Comparison of ENCODE assay signal across 18 cellular contexts in the genomic region with DNA sequence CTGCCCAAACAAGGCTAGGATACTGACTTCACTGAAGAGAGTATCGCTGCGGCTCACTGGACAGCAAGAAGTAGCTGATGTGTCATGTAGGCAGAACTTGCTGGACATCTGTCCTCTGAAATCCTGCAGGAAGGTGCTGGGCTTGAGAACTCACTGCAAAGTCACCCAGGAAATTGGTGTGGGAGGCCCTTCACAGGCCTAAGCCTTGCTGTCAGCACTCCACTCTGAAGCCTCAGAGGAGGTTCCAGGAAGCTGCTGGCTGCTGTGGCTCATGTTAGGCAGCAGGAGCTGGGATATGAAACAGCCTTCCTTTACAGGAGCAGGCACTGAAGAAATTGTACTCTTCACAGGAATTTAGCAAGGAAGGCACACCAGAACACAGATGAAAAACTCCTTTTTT.
DNase-seq lines count a peak whose midpoint lies in the region; FAIRE-seq and TF ChIP-seq lines count a peak whose summit lies in the region.
"Had no signal": no experiment of that assay in that cellular context is flagged by ENCODE, and none has a peak within 500 bp of the region (broad histone marks: within the 10 kb centered on the region; RNA-seq: fewer than 3 reads in every experiment).

No MANE protein-coding gene starts in this region.

- whole genome bisulfite sequencing in mesenchymal stem cell = 95% methylated on average over 2 of the region's 2 CpGs

- no peaks in the 10 kb centered on the region for H3K27me3 Mint-ChIP-seq in Calu3 (ENCODE audit: unreplicated experiment)
- H3K27me3 Mint-ChIP-seq in Caco-2 (ENCODE audit: insufficient read depth, unreplicated experiment) = no peaks in the 10 kb centered on the region
- H3K27me3 Mint-ChIP-seq: activated CD8-positive, alpha-beta memory T cell treated with anti-CD3 and anti-CD28 coated beads, Interleukin-2, amount 10 ng/mL, durations not matched to agents 7 days and 5 days; CD4-positive, alpha-beta T cell had no signal

- peaks cover 26% of the 10 kb centered on the region for H3K4me1 Mint-ChIP-seq in Calu3 (ENCODE audit: low read depth, unreplicated experiment)
- no peaks in the 10 kb centered on the region for H3K4me1 Mint-ChIP-seq in Caco-2 (ENCODE audit: low read depth, unreplicated experiment)
- H3K4me1 Mint-ChIP-seq: activated CD8-positive, alpha-beta memory T cell treated with anti-CD3 and anti-CD28 coated beads, Interleukin-2, amount 10 ng/mL, durations not matched to agents 7 days and 5 days; activated T-helper 17 cell treated with anti-CD3 and anti-CD28 coated beads, Interleukin-2, amount 50 U/mL, for 72 hours; nephron had no signal

- H3K4me3 ChIP-seq in bronchial epithelial cell (ENCODE audit: low read depth, low read length) (no peak overlapping the region), mesenchymal stem cell (ENCODE audit: insufficient read depth in 1 of 2, low read depth in 1 of 2, low read length in 2 of 2) (no peak overlapping the region), Caco-2 (ENCODE audit: low read depth, low read length) (no peak overlapping the region)
- H3K4me3 ChIP-seq: tibial artery had no signal

- POLR2A ChIA-PET in Caco-2 (lab: Charles Lee) = no interaction called here

- H3K36me3 ChIP-seq in bronchial epithelial cell (ENCODE audit: control insufficient read depth, insufficient read depth, low read length) (no peaks in the 10 kb centered on the region), mesenchymal stem cell (ENCODE audit: control insufficient read depth in 1 of 2, insufficient read depth in 2 of 2, low read depth in 1 of 2, low read length in 2 of 2) (no peaks in the 10 kb centered on the region), Caco-2 (ENCODE audit: control insufficient read depth, insufficient read depth, low read length) (no peaks in the 10 kb centered on the region)
- H3K36me3 ChIP-seq: tibial artery had no signal

- intact Hi-C loops in Calu3 (cut with micrococcal nuclease; ENCODE audit: unreplicated experiment) (no loop called here), Caco-2 (cut with micrococcal nuclease; ENCODE audit: unreplicated experiment) (no loop called here)

- H3K9me3 ChIP-seq in mesenchymal stem cell (ENCODE audit: control insufficient read depth, low read length) (no peaks in the 10 kb centered on the region), Caco-2 (no peaks in the 10 kb centered on the region)
- H3K9me3 ChIP-seq: tibial artery had no signal

- H3K27me3 ChIP-seq in bronchial epithelial cell (ENCODE audit: control insufficient read depth, insufficient read depth, low read length) = no peaks in the 10 kb centered on the region
- no peaks in the 10 kb centered on the region for H3K27me3 ChIP-seq in mesenchymal stem cell (ENCODE audit: control insufficient read depth in 1 of 2, insufficient read depth in 1 of 2, low read length in 2 of 2)
- H3K27me3 ChIP-seq in Caco-2 (replicated peaks; ENCODE audit: control insufficient read depth, insufficient read depth, low read length) = no peaks in the 10 kb centered on the region
- H3K27me3 ChIP-seq: tibial artery had no signal

- no peak for FAIRE-seq in bronchial epithelial cell (lab: Jason Lieb, UNC)

- H4K91ac ChIP-seq in mesenchymal stem cell (ENCODE audit: low read length) = no peak overlapping the region

- TF ChIP-seq CTCF in Calu3 (IDR thresholded peaks at IDR 0.05; ENCODE audit: unreplicated experiment) = no peak
- no peak for TF ChIP-seq CTCF in bronchial epithelial cell (IDR thresholded peaks at IDR 0.05; ENCODE audit: insufficient read depth, low read length, severe bottlenecking)
- no peak for TF ChIP-seq CTCF in Caco-2 (IDR thresholded peaks at IDR 0.05; ENCODE audit: insufficient read depth in 1 of 2, low read depth in 1 of 2, low read length in 1 of 2, severe bottlenecking in 1 of 2, unreplicated experiment in 1 of 2)

- H3K27ac Mint-ChIP-seq in Calu3 (ENCODE audit: unreplicated experiment) (peak overlapping the region; percentile 97), Caco-2 (ENCODE audit: unreplicated experiment) (no peak overlapping the region)
- H3K27ac Mint-ChIP-seq: activated CD8-positive, alpha-beta memory T cell treated with anti-CD3 and anti-CD28 coated beads, Interleukin-2, amount 10 ng/mL, durations not matched to agents 7 days and 5 days; activated T-helper 17 cell treated with anti-CD3 and anti-CD28 coated beads, Interleukin-2, amount 50 U/mL, for 72 hours; CD4-positive, alpha-beta T cell; nephron had no signal

- no peak overlapping the region for H2BK15ac ChIP-seq in mesenchymal stem cell (ENCODE audit: low read depth, poor library complexity, severe bottlenecking)

- H2BK12ac ChIP-seq in mesenchymal stem cell (ENCODE audit: low read length in 2 of 2) = peak overlapping the region in 1 of 2 experiments; percentile 11

- H3K23ac ChIP-seq in mesenchymal stem cell (ENCODE audit: low read length in 2 of 2) = no peak overlapping the region

- peak overlapping the region; percentile 23 to 76 for H3K18ac ChIP-seq in mesenchymal stem cell (ENCODE audit: low read depth in 1 of 2, low read length in 2 of 2)

- H2BK5ac ChIP-seq in mesenchymal stem cell (ENCODE audit: low read depth, low read length, poor library complexity, severe bottlenecking) = no peak overlapping the region

- peak overlapping the region in 1 of 2 experiments; percentile 65 for H3K14ac ChIP-seq in mesenchymal stem cell (ENCODE audit: low read length in 2 of 2)

- BruUV-seq in Calu3 (replicated peaks; lab: Mats Ljungman, UMichigan) (no TSS peak), Caco-2 (replicated peaks; lab: Mats Ljungman, UMichigan) (no TSS peak)

- H3K9me3 Mint-ChIP-seq in Calu3 (ENCODE audit: low read depth, unreplicated experiment) = peaks cover 2% of the 10 kb centered on the region
- no peaks in the 10 kb centered on the region for H3K9me3 Mint-ChIP-seq in Caco-2 (ENCODE audit: unreplicated experiment)

- H3K4ac ChIP-seq in mesenchymal stem cell (ENCODE audit: low read depth in 1 of 2, low read length in 2 of 2) = no peak overlapping the region

- peak overlapping the region; percentile 35 for H4K8ac ChIP-seq in mesenchymal stem cell (ENCODE audit: low read length)

- H3K4me1 ChIP-seq in mesenchymal stem cell (ENCODE audit: control insufficient read depth, insufficient read depth, low read depth, low read length) = peaks cover 3% of the 10 kb centered on the region
- no peaks in the 10 kb centered on the region for H3K4me1 ChIP-seq in Caco-2
- H3K4me1 ChIP-seq: tibial artery had no signal

- H3K4me3 Mint-ChIP-seq in Calu3 (ENCODE audit: low read depth, unreplicated experiment) (no peak overlapping the region), Caco-2 (ENCODE audit: unreplicated experiment) (no peak overlapping the region)
- H3K4me3 Mint-ChIP-seq: activated CD8-positive, alpha-beta memory T cell treated with anti-CD3 and anti-CD28 coated beads, Interleukin-2, amount 10 ng/mL, durations not matched to agents 7 days and 5 days; activated T-helper 17 cell treated with anti-CD3 and anti-CD28 coated beads, Interleukin-2, amount 50 U/mL, for 72 hours; CD4-positive, alpha-beta T cell; nephron had no signal

- DNase-seq in Calu3 (no peak), LHCN-M2 (ENCODE audit: low read depth) (peak; percentile 7), bronchial epithelial cell (ENCODE audit: low read depth) (peak; percentile 10), mesenchymal stem cell (no peak), germinal center (ENCODE audit: low spot score) (no peak), Caco-2 (no peak), T1000 (lab: John Stamatoyannopoulos, UW) (no peak)
- no peak for DNase-seq in activated CD4-positive, alpha-beta T cell treated with anti-CD3 and anti-CD28 coated beads for 4 hours
- DNase-seq: activated CD8-positive, alpha-beta memory T cell treated with anti-CD3 and anti-CD28 coated beads, Interleukin-2, amount 10 ng/mL, durations not matched to agents 7 days and 5 days; CD4-positive, alpha-beta T cell; effector CD8-positive, alpha-beta T cell; left cardiac atrium; NCI-H1417; NCI-H748 treated with DMSO at 0.1 percent for 48 hours; stimulated activated naive CD4-positive, alpha-beta T cell; tibial artery had no signal

- H3K36me3 Mint-ChIP-seq in Calu3 (ENCODE audit: insufficient read depth, unreplicated experiment) (no peaks in the 10 kb centered on the region), Caco-2 (ENCODE audit: insufficient read depth, unreplicated experiment) (no peaks in the 10 kb centered on the region)
- H3K36me3 Mint-ChIP-seq: activated CD8-positive, alpha-beta memory T cell treated with anti-CD3 and anti-CD28 coated beads, Interleukin-2, amount 10 ng/mL, durations not matched to agents 7 days and 5 days had no signal

- peak overlapping the region; percentile 4 for H3K9ac ChIP-seq in mesenchymal stem cell (ENCODE audit: low read length)

- H3K27ac ChIP-seq in mesenchymal stem cell (ENCODE audit: low read length, poor library complexity, severe bottlenecking) = no peak overlapping the region
- H3K27ac ChIP-seq: tibial artery had no signal

- H3K4me2 ChIP-seq in mesenchymal stem cell (ENCODE audit: low read length, poor library complexity, severe bottlenecking) = no peak overlapping the region

- CTCF ChIA-PET in Calu3 (lab: Charles Lee) (no interaction called here), Caco-2 (lab: Charles Lee) (no interaction called here)

- no peaks in the 10 kb centered on the region for H3K79me1 ChIP-seq in mesenchymal stem cell (replicated peaks; ENCODE audit: low read length, poor library complexity, severe bottlenecking)

- no peak overlapping the region for H2AK5ac ChIP-seq in mesenchymal stem cell (ENCODE audit: low read length, severe bottlenecking)

- no peak overlapping the region for H2BK120ac ChIP-seq in mesenchymal stem cell (ENCODE audit: low read depth, low read length)

- H2AFZ ChIP-seq in mesenchymal stem cell (ENCODE audit: low read depth, low read length) = peak overlapping the region; percentile 69

Comparison
In these comparisons a context has a peak if more than half of its experiments do, and no peak if none do; other contexts are left out.
1. DNase-seq: peak in LHCN-M2 (single experiment) and bronchial epithelial cell (single experiment); none in Calu3 (single experiment), mesenchymal stem cell (single experiment), germinal center (single experiment), Caco-2 (0 of 2), T1000 (single experiment) and activated CD4-positive, alpha-beta T cell treated with anti-CD3 and anti-CD28 coated beads for 4 hours (0 of 2).